In the genomic region with DNA sequence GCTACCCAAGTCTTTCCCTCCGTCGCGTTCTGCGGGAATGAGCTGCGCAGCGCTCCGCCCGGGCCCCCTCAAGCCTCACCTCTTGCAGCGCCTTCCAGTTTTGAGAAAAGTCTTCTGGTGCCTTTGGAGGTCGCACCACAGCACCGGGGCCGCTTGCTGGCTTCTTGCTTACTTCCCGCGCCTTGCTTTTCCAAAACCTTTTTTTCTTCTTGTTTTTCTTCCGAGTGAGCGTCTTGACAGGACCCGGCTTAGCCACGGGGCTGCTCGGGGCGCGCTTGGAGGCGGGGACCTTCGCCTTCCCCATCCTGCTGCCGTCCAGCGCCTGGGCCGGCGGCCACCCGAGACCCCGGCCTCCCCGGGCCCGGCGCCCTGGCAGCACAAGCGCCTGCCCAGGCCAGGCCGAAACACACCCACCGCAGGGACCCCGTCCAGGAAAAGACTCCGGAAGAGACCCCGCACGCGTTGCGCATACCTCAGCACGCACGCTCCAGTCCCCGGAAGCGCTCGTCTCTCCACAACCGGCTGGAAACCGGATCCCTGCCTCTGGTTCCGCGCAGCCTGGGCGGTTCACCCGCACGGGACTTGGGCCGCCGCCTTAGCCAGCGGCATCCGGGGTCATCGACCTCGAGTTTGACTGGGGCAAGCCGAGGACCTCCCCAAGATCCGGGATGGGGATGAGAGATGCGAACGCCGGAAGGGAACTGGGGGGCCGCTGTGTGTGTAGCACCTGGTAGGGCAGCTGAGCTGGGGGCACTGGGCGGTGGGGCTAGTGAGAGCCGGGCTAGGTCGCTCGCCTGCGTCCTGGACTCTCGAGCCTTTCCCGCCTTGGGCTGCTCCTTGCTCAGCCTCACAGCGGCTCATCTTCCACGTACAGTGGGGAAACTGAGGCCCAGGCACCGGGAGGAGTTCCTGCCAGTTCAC, we compare ENCODE assay signal across 8 cellular contexts.
A peak's percentile ranks its signal among the peaks of the same experiment; 100 is the strongest.
DNase-seq lines count a peak whose midpoint lies in the region; ATAC-seq lines count a peak whose summit lies in the region.

A gene with protein sequence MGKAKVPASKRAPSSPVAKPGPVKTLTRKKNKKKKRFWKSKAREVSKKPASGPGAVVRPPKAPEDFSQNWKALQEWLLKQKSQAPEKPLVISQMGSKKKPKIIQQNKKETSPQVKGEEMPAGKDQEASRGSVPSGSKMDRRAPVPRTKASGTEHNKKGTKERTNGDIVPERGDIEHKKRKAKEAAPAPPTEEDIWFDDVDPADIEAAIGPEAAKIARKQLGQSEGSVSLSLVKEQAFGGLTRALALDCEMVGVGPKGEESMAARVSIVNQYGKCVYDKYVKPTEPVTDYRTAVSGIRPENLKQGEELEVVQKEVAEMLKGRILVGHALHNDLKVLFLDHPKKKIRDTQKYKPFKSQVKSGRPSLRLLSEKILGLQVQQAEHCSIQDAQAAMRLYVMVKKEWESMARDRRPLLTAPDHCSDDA (minus strand): TSS at position 470 of the 921 bp plus-strand sequence. CDS start 166 bp downstream, at position 304.

- ATAC-seq in GM18907 (IDR thresholded peaks at IDR 0.05; ENCODE audit: unreplicated experiment) (peak; percentile 75), HG03159 (IDR thresholded peaks at IDR 0.05; ENCODE audit: unreplicated experiment) (peak; percentile 76)

- DNase-seq in AG08396 (ENCODE audit: low spot score) = peak; percentile 89
- peak; percentile 74 for DNase-seq in NCI-H510A treated with DMSO at 0.1 percent for 48 hours (lab: John Stamatoyannopoulos, UW)
- peak; percentile 78 to 81 for DNase-seq in activated CD4-positive, alpha-beta T cell treated with anti-CD3 and anti-CD28 coated beads for 4 hours
- DNase-seq in left kidney (ENCODE audit: low read depth, low spot score) = peak; percentile 95
- DNase-seq in stimulated activated CD4-positive, alpha-beta T cell treated with anti-CD3 and anti-CD28 coated beads, Interleukin-1b, Interleukin-23, amount 100 ng/mL, for 48 hours = peak; percentile 92

- H3K27ac ChIP-seq in cingulate gyrus (ENCODE audit: low read depth, low read length) = peak within 1 kb of the TSS; percentile 89

Comparison
In these comparisons a context has a peak if more than half of its experiments do, and no peak if none do; other contexts are left out.
1. Peak in every context shown above with its lines: DNase-seq, ATAC-seq and H3K27ac ChIP-seq.